In the genomic region with DNA sequence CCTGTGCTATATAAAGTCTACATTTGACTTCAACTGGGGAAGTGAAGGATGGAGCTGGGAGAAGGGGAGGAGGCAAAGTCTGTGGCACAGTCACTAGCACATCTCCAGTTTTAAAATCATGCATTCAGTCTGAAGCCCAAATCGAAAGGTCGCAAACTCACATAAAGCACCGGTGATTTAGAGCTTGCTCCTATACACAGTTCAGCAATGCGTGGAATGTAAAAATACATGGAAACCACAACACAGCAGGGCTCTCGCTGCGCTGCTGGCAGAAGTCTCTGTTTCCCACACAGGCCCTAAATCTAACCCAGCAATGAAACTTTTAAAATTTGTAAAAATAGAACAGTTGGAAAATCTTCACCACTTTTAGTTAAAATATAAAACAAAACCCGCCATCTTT, we compare ENCODE assay signal across 12 cellular contexts.
A peak's percentile ranks its signal among the peaks of the same experiment; 100 is the strongest.
DNase-seq lines count a peak whose midpoint lies in the region; ATAC-seq lines count a peak whose summit lies in the region.
"Had no signal": no experiment of that assay in that cellular context is flagged by ENCODE, and none has a peak within 500 bp of the region (broad histone marks: within the 10 kb centered on the region; RNA-seq: fewer than 3 reads in every experiment).

No MANE protein-coding gene starts in this region.

- no peak overlapping the region for H3K4me2 ChIP-seq in mesenchymal stem cell (ENCODE audit: low read length, poor library complexity, severe bottlenecking)

- H3K4me1 ChIP-seq in mesenchymal stem cell (ENCODE audit: control insufficient read depth, insufficient read depth, low read depth, low read length) = peaks cover 4% of the 10 kb centered on the region

- no peak overlapping the region for H3K18ac ChIP-seq in mesenchymal stem cell (ENCODE audit: low read depth in 1 of 2, low read length in 2 of 2)

- no peak overlapping the region for H2BK15ac ChIP-seq in mesenchymal stem cell (ENCODE audit: low read depth, poor library complexity, severe bottlenecking)

- no peak overlapping the region for H2AK5ac ChIP-seq in mesenchymal stem cell (ENCODE audit: low read length, severe bottlenecking)

- no peak overlapping the region for H3K4me3 ChIP-seq in mesenchymal stem cell (ENCODE audit: insufficient read depth in 1 of 2, low read depth in 1 of 2, low read length in 2 of 2)

- H2BK12ac ChIP-seq in mesenchymal stem cell (ENCODE audit: low read length in 2 of 2) = no peak overlapping the region

- H3K79me1 ChIP-seq in mesenchymal stem cell (replicated peaks; ENCODE audit: low read length, poor library complexity, severe bottlenecking) = no peaks in the 10 kb centered on the region

- H2BK120ac ChIP-seq in mesenchymal stem cell (ENCODE audit: low read depth, low read length) = no peak overlapping the region

- peaks cover 18% of the 10 kb centered on the region for H3K27me3 Mint-ChIP-seq in activated naive CD8-positive, alpha-beta T cell treated with anti-CD3 and anti-CD28 coated beads, Interleukin-2, amount 50 U/mL, for 24 hours

- H4K91ac ChIP-seq in mesenchymal stem cell (ENCODE audit: low read length) = no peak overlapping the region

- peak; percentile 64 for DNase-seq in EL
- DNase-seq in RPMI7951 (ENCODE audit: low read depth) = peak; percentile 51
- peak; percentile 57 for DNase-seq in mesenchymal stem cell
- DNase-seq in HuH-7 (ENCODE audit: low spot score) = no peak
- DNase-seq in pons (ENCODE audit: low spot score) = no peak
- no peak for DNase-seq in activated naive CD8-positive, alpha-beta T cell treated with anti-CD3 and anti-CD28 coated beads, Interleukin-2, amount 50 U/mL, for 24 hours
- no peak for DNase-seq in COLO668 (lab: John Stamatoyannopoulos, UW; ENCODE audit: unreplicated experiment)
- DNase-seq: activated CD4-positive, alpha-beta memory T cell treated with anti-CD3 and anti-CD28 coated beads for 36 hours; BE2C; H7; kidney glomerular epithelial cell had no signal

- H4K8ac ChIP-seq in mesenchymal stem cell (ENCODE audit: low read length) = peak overlapping the region; percentile 36

- no peak overlapping the region for H2BK5ac ChIP-seq in mesenchymal stem cell (ENCODE audit: low read depth, low read length, poor library complexity, severe bottlenecking)

- peaks cover 7% of the 10 kb centered on the region for H3K4me1 Mint-ChIP-seq in activated naive CD8-positive, alpha-beta T cell treated with anti-CD3 and anti-CD28 coated beads, Interleukin-2, amount 50 U/mL, for 24 hours

- peaks cover 0 to 9% of the 10 kb centered on the region in 2 experiments for H3K27me3 ChIP-seq in mesenchymal stem cell (ENCODE audit: control insufficient read depth in 1 of 2, insufficient read depth in 1 of 2, low read length in 2 of 2)
- H3K27me3 ChIP-seq: BE2C had no signal

- H3K23ac ChIP-seq in mesenchymal stem cell (ENCODE audit: low read length in 2 of 2) = no peak overlapping the region

- peak; percentile 41 for ATAC-seq in GM21786 (IDR thresholded peaks at IDR 0.05; ENCODE audit: unreplicated experiment)
- ATAC-seq in activated naive CD8-positive, alpha-beta T cell treated with anti-CD3 and anti-CD28 coated beads, Interleukin-2, amount 50 U/mL, for 24 hours = no peak

- no peak overlapping the region for H3K27ac ChIP-seq in mesenchymal stem cell (ENCODE audit: low read length, poor library complexity, severe bottlenecking)

- peaks cover 0 to 19% of the 10 kb centered on the region in 2 experiments for H3K36me3 ChIP-seq in mesenchymal stem cell (ENCODE audit: control insufficient read depth in 1 of 2, insufficient read depth in 2 of 2, low read depth in 1 of 2, low read length in 2 of 2)
- H3K36me3 ChIP-seq: BE2C had no signal

- H3K9ac ChIP-seq in mesenchymal stem cell (ENCODE audit: low read length) = no peak overlapping the region

- no peak overlapping the region for H3K4me3 Mint-ChIP-seq in activated naive CD8-positive, alpha-beta T cell treated with anti-CD3 and anti-CD28 coated beads, Interleukin-2, amount 50 U/mL, for 24 hours
- H3K4me3 Mint-ChIP-seq: activated CD4-positive, alpha-beta memory T cell treated with anti-CD3 and anti-CD28 coated beads for 36 hours had no signal

- H3K14ac ChIP-seq in mesenchymal stem cell (ENCODE audit: low read length in 2 of 2) = no peak overlapping the region

- no peaks in the 10 kb centered on the region for H3K9me3 ChIP-seq in mesenchymal stem cell (ENCODE audit: control insufficient read depth, low read length)
- H3K9me3 ChIP-seq: BE2C had no signal

- 27% methylated on average over 4 of the region's 7 CpGs for WGBS in mesenchymal stem cell

- H3K36me3 Mint-ChIP-seq in activated naive CD8-positive, alpha-beta T cell treated with anti-CD3 and anti-CD28 coated beads, Interleukin-2, amount 50 U/mL, for 24 hours (ENCODE audit: low read depth) = no peaks in the 10 kb centered on the region
- H3K36me3 Mint-ChIP-seq: activated CD4-positive, alpha-beta memory T cell treated with anti-CD3 and anti-CD28 coated beads for 36 hours had no signal

- no peak overlapping the region for H3K4ac ChIP-seq in mesenchymal stem cell (ENCODE audit: low read depth in 1 of 2, low read length in 2 of 2)

- H3K27ac Mint-ChIP-seq in activated naive CD8-positive, alpha-beta T cell treated with anti-CD3 and anti-CD28 coated beads, Interleukin-2, amount 50 U/mL, for 24 hours = no peak overlapping the region
- H3K27ac Mint-ChIP-seq: activated CD4-positive, alpha-beta memory T cell treated with anti-CD3 and anti-CD28 coated beads for 36 hours had no signal

- no peaks in the 10 kb centered on the region for H3K9me3 Mint-ChIP-seq in activated naive CD8-positive, alpha-beta T cell treated with anti-CD3 and anti-CD28 coated beads, Interleukin-2, amount 50 U/mL, for 24 hours
- H3K9me3 Mint-ChIP-seq: activated CD4-positive, alpha-beta memory T cell treated with anti-CD3 and anti-CD28 coated beads for 36 hours had no signal

- H2AFZ ChIP-seq in mesenchymal stem cell (ENCODE audit: low read depth, low read length) = no peak overlapping the region

Comparison
In these comparisons a context has a peak if more than half of its experiments do, and no peak if none do; other contexts are left out.
1. DNase-seq: peak in EL (single experiment), RPMI7951 (single experiment) and mesenchymal stem cell (single experiment); none in HuH-7 (single experiment), pons (single experiment), activated naive CD8-positive, alpha-beta T cell treated with anti-CD3 and anti-CD28 coated beads, Interleukin-2, amount 50 U/mL, for 24 hours (single experiment) and COLO668 (single experiment).